Comparison of ENCODE assay signal across 1 cellular context in genomic region chr7:81420526-81420925, GRCh38.
TF ChIP-seq lines count a peak whose summit lies in the region.

No MANE protein-coding gene starts in this region.

TF ChIP-seq in GM23338, 12 proteins besides CTCF, POLR2A, EP300 and RAD21 (continued from another document):
- TF ChIP-seq ZNF462 (CRISPR knock-in tag; IDR thresholded peaks at IDR 0.05) (no peak), JUNB (IDR thresholded peaks at IDR 0.05; ENCODE audit: unreplicated experiment) (no peak), NANOG (IDR thresholded peaks at IDR 0.05; ENCODE audit: borderline replicate concordance) (no peak), POLR2AphosphoS5 (IDR thresholded peaks at IDR 0.05; ENCODE audit: low read depth) (no peak)
